8 cellular contexts compared by ENCODE assay signal in genomic region chr16:75648265-75649076, GRCh38. TPM values are rescaled to one million over a fixed set of nuclear protein-coding genes. Genes with fewer than 3 reads are reported as not detected.
DNase-seq lines count a peak whose midpoint lies in the region; ATAC-seq and TF ChIP-seq lines count a peak whose summit lies in the region.

No MANE protein-coding gene starts in this region.

- peaks cover 15 to 26% (median 20%) of the 10 kb centered on the region in 3 experiments; a peak in 6 of 7 replicates for H3K36me3 Mint-ChIP-seq in H9 (ENCODE audit: insufficient read depth in 1 of 3, low read depth in 3 of 3)
- peaks cover 12% of the 10 kb centered on the region for H3K36me3 Mint-ChIP-seq in activated naive CD8-positive, alpha-beta T cell

- H2BK20ac ChIP-seq in H9 (ENCODE audit: low read depth, low read length, poor library complexity, severe bottlenecking) = no peak overlapping the region

- no peak overlapping the region for H2BK5ac ChIP-seq in H9 (ENCODE audit: insufficient read length, low read length)

- H3K23ac ChIP-seq in H9 (ENCODE audit: insufficient read length, low read depth, low read length) = no peak overlapping the region

- peak; percentile 70 for ATAC-seq in SK-N-SH treated with all-trans-retinoic acid at 6 μM for 48 hours
- ATAC-seq in Right ventricle myocardium inferior = peak; percentile 67

- no peaks in the 10 kb centered on the region; a peak in 1 of 5 replicates for H3K9me3 Mint-ChIP-seq in H9
- H3K9me3 Mint-ChIP-seq in activated naive CD8-positive, alpha-beta T cell (ENCODE audit: low read depth) = no peaks in the 10 kb centered on the region

- no peaks in the 10 kb centered on the region for H3K4me1 ChIP-seq in H9 (ENCODE audit: insufficient read depth, low read length)
- H3K4me1 ChIP-seq in ovary (ENCODE audit: insufficient read depth) = peaks cover 12% of the 10 kb centered on the region
- peaks cover 43 to 54% of the 10 kb centered on the region in 2 donors for H3K4me1 ChIP-seq in thyroid gland

- no peak overlapping the region for H2AK5ac ChIP-seq in H9 (ENCODE audit: insufficient read length, low read length)

- no peak overlapping the region for H3T11ph ChIP-seq in H9 (ENCODE audit: low read length)

- H3K27ac ChIP-seq in H9 (ENCODE audit: insufficient read length, low read depth, low read length) = peak overlapping the region; percentile 32
- H3K27ac ChIP-seq in ovary = peak overlapping the region; percentile 89 to 94
- peak overlapping the region; percentile 99 to 100 (median 99) for H3K27ac ChIP-seq in thyroid gland

- peaks cover 4% of the 10 kb centered on the region for H3K23me2 ChIP-seq in H9 (ENCODE audit: insufficient read length, low read depth, low read length, poor library complexity, severe bottlenecking)

- H2BK15ac ChIP-seq in H9 (ENCODE audit: low read depth, low read length) = no peak overlapping the region

- WGBS in H9 (ENCODE audit: extremely low coverage, insufficient read length, low lambda C conversion rate) = no CpG with 5 or more reads among the region's 62 CpGs
- WGBS in ovary, 3 donors = 0% methylated on average over 62 of the region's 62 CpGs
- WGBS in thyroid gland, 2 donors = 0% methylated on average over 43 to 46 of the region's 62 CpGs

- no peaks in the 10 kb centered on the region for H3K79me1 ChIP-seq in H9 (ENCODE audit: insufficient read depth, low read depth, low read length, poor library complexity, severe bottlenecking)

- peak overlapping the region; percentile 99 for H3K4me2 ChIP-seq in H9 (ENCODE audit: insufficient read depth, insufficient read length, low read length)

- H3K4me1 Mint-ChIP-seq in H9 = peaks cover 23 to 28% of the 10 kb centered on the region in 2 experiments
- peaks cover 63% of the 10 kb centered on the region for H3K4me1 Mint-ChIP-seq in activated naive CD8-positive, alpha-beta T cell (ENCODE audit: low read depth)

- no peaks in the 10 kb centered on the region for H4K20me1 ChIP-seq in H9 (ENCODE audit: control insufficient read depth, insufficient read depth, insufficient read length)

- H3K27me3 ChIP-seq in H9 (ENCODE audit: insufficient read depth, low read length) (no peaks in the 10 kb centered on the region), MG63 (no peaks in the 10 kb centered on the region), ovary (no peaks in the 10 kb centered on the region), thyroid gland (no peaks in the 10 kb centered on the region)

- peak overlapping the region; percentile 95 to 98 for H3K4me3 Mint-ChIP-seq in H9
- H3K4me3 Mint-ChIP-seq in activated naive CD8-positive, alpha-beta T cell = peak overlapping the region; percentile 95

- H2AFZ ChIP-seq in H9 (ENCODE audit: low read length) = peak overlapping the region; percentile 60

- H4K91ac ChIP-seq in H9 (ENCODE audit: insufficient read length, low read depth, low read length) = no peak overlapping the region

- no peak overlapping the region for H3K4ac ChIP-seq in H9 (ENCODE audit: low read depth, low read length)

- no peak for TF ChIP-seq EP300 in ovary (IDR thresholded peaks at IDR 0.05)

- no peak overlapping the region for H4K8ac ChIP-seq in H9 (replicated peaks; ENCODE audit: insufficient read length, low read depth, low read length)

- H3K79me2 ChIP-seq in H9 (ENCODE audit: insufficient read depth, low read length) = peaks cover 38% of the 10 kb centered on the region

- peak overlapping the region; percentile 83; the same call in 1 of the 2 replicates for H3K14ac ChIP-seq in H9 (ENCODE audit: insufficient read depth, low read length)

- no peak overlapping the region for H2BK12ac ChIP-seq in H9 (ENCODE audit: insufficient read length, low read depth, low read length)

- no peak overlapping the region for H2BK120ac ChIP-seq in H9 (ENCODE audit: low read depth, low read length, poor library complexity, severe bottlenecking)

- TF ChIP-seq CTCF in H9 (conservative IDR thresholded peaks at IDR 0.05) = no peak
- no peak for TF ChIP-seq CTCF in ovary (IDR thresholded peaks at IDR 0.05)
- no peak for TF ChIP-seq CTCF in thyroid gland (IDR thresholded peaks at IDR 0.05)

- no peak overlapping the region for H3K56ac ChIP-seq in H9 (ENCODE audit: insufficient read length, low read depth, low read length)

- H4K5ac ChIP-seq in H9 (ENCODE audit: insufficient read length, low read depth, low read length) = no peak overlapping the region

- DNase-seq in GF-D8 (lab: John Stamatoyannopoulos, UW) (peak; percentile 21), H9 (peak; percentile 81), MG63 (peak; percentile 54), Right ventricle myocardium inferior (ENCODE audit: missing footprints) (peak; percentile 93), ovary (peak; percentile 79 to 89 (median 84)), thyroid gland (peak; percentile 87 to 88)

- peak overlapping the region; percentile 92 for H3K9ac ChIP-seq in H9 (ENCODE audit: extremely low read depth, insufficient read length, low read length)

- no peaks in the 10 kb centered on the region for H3K27me3 Mint-ChIP-seq in H9 (ENCODE audit: low read depth)
- H3K27me3 Mint-ChIP-seq in activated naive CD8-positive, alpha-beta T cell = no peaks in the 10 kb centered on the region

- H3K36me3 ChIP-seq in MG63 = no peaks in the 10 kb centered on the region; the same call in none of the 2 replicates
- H3K36me3 ChIP-seq in ovary = no peaks in the 10 kb centered on the region
- H3K36me3 ChIP-seq in thyroid gland = no peaks in the 10 kb centered on the region

- H3K4me3 ChIP-seq in MG63 (peak overlapping the region; percentile 87), ovary (peak overlapping the region; percentile 95), thyroid gland (replicated peaks in 1 of 3) (peak overlapping the region; percentile 84 to 100 (median 89))

- TF ChIP-seq POLR2A in ovary (IDR thresholded peaks at IDR 0.05) (no peak), thyroid gland (IDR thresholded peaks at IDR 0.05) (peak in 1 of 2 donors; percentile 81)

- H3K9me3 ChIP-seq in H9 (ENCODE audit: control insufficient read depth, low read depth, low read length) = no peaks in the 10 kb centered on the region
- H3K9me3 ChIP-seq in MG63 = no peaks in the 10 kb centered on the region
- H3K9me3 ChIP-seq in ovary = no peaks in the 10 kb centered on the region
- H3K9me3 ChIP-seq in thyroid gland = no peaks in the 10 kb centered on the region

- H3K18ac ChIP-seq in H9 (ENCODE audit: insufficient read length, low read depth, low read length) = peak overlapping the region; percentile 86

- intact Hi-C loops in Right ventricle myocardium inferior (cut with DNase I) (no loop called here), ovary (cut with DNase I) (loop anchor here in 1 of 4 donors (10.0 kb wide), 1 partner anchor 174 kb away; no protein-coding TSS in a partner anchor), thyroid gland (cut with DNase I) (loop anchor here (5.0 to 10.0 kb wide), 2 partner anchors 116 to 1544 kb away; partner anchors contain the start of gene MON1B)

- H3K27ac Mint-ChIP-seq in H9 = peak overlapping the region; percentile 98 to 99 (median 99)
- H3K27ac Mint-ChIP-seq in activated naive CD8-positive, alpha-beta T cell = peak overlapping the region; percentile 96

TF ChIP-seq in SK-N-SH treated with all-trans-retinoic acid at 6 μM for 48 hours, 23 proteins besides CTCF, POLR2A, EP300 and RAD21 (continues in another document):
- no peak for TF ChIP-seq TOX (CRISPR knock-in tag; IDR thresholded peaks at IDR 0.05; ENCODE audit: borderline replicate concordance)
- TF ChIP-seq PPARA (CRISPR knock-in tag; IDR thresholded peaks at IDR 0.05; ENCODE audit: borderline replicate concordance) = no peak
- TF ChIP-seq PATZ1 (CRISPR knock-in tag; IDR thresholded peaks at IDR 0.05; ENCODE audit: borderline replicate concordance) = no peak

RNA-seq across cellular contexts. Expression of gene TERF2IP, which starts 0.9 kb away (rescaled TPM):
- total RNA-seq in H9 (2021) = 15.6 and 15.9 TPM in 2 replicates
- 6.3 and 11.9 TPM in 2 replicates for total RNA-seq in MG63 (2014; rRNA removed; shearing (Covaris generic); ENCODE audit: low replicate concordance)
- 51.7 TPM for total RNA-seq in Right ventricle myocardium inferior
- total RNA-seq in ovary = 100 to 1,000 TPM in 1 of 7 donors, 10 to 100 TPM in 6; 66.6 to 112 (median 83.7) TPM
- 100 to 1,000 TPM in 1 of 2 donors, 10 to 100 TPM in 1; 77.8 to 122 TPM for polyA plus RNA-seq in ovary
- total RNA-seq in thyroid gland = 100 to 1,000 TPM in 3 of 4 donors, 10 to 100 TPM in 1; 96.4 to 115 (median 106) TPM

RNA-seq across cellular contexts. Expression of gene KARS1, which starts 1.0 kb away (rescaled TPM):
- 181 and 183 TPM in 2 replicates for total RNA-seq in H9 (2021)
- 161 and 178 TPM in 2 replicates for total RNA-seq in MG63 (2014; rRNA removed; shearing (Covaris generic); ENCODE audit: low replicate concordance)
- total RNA-seq in Right ventricle myocardium inferior = 145 TPM
- 100 to 1,000 TPM in 3 of 7 donors, 10 to 100 TPM in 4; 55.6 to 109 (median 92.8) TPM for total RNA-seq in ovary
- polyA plus RNA-seq in ovary = 100 to 1,000 TPM in 1 of 2 donors, 10 to 100 TPM in 1; 85.4 to 189 TPM
- 100 to 1,000 TPM in 2 of 4 donors, 10 to 100 TPM in 2; 82.9 to 105 (median 95.4) TPM for total RNA-seq in thyroid gland

RNA-seq across cellular contexts. Expression of gene ADAT1, which starts 25.4 kb away (rescaled TPM):
- total RNA-seq in H9 (2021) = 42.4 and 54.2 TPM in 2 replicates
- total RNA-seq in MG63 (2014; rRNA removed; shearing (Covaris generic); ENCODE audit: low replicate concordance) = 12.5 and 29.6 TPM in 2 replicates
- 19.5 TPM for total RNA-seq in Right ventricle myocardium inferior
- total RNA-seq in ovary = 10 to 100 TPM; 25.3 to 45.8 (median 27.7) TPM
- polyA plus RNA-seq in ovary = 10 to 100 TPM in 1 of 2 donors, 1 to 10 TPM in 1; 9.5 to 59.8 TPM
- total RNA-seq in thyroid gland = 10 to 100 TPM; 36.8 to 72.3 (median 50.7) TPM

RNA-seq across cellular contexts. Expression of gene CPHXL2, which starts 28.3 kb away (rescaled TPM):
- not detected in 2 replicates for total RNA-seq in H9 (2021)
- total RNA-seq in MG63 (2014; rRNA removed; shearing (Covaris generic); ENCODE audit: low replicate concordance) = not detected in 2 replicates
- total RNA-seq in Right ventricle myocardium inferior = not detected
- not detected for total RNA-seq in ovary
- polyA plus RNA-seq in ovary = not detected
- not detected for total RNA-seq in thyroid gland

RNA-seq across cellular contexts. Expression of gene DUXB, which starts 52.8 kb away (rescaled TPM):
- total RNA-seq in H9 (2021) (not detected in 2 replicates), Right ventricle myocardium inferior (not detected), ovary (not detected), thyroid gland (not detected)
- total RNA-seq in MG63 (2014; rRNA removed; shearing (Covaris generic); ENCODE audit: low replicate concordance) = not detected in 2 replicates
- under 1 TPM in 1 of 2 donors, not detected in 1; 0.07 TPM for polyA plus RNA-seq in ovary

Comparison
In these comparisons a context has a peak if more than half of its experiments do, and no peak if none do; other contexts are left out.
1. Peak in every context shown above with its lines: DNase-seq, ATAC-seq, H3K4me3 ChIP-seq and H3K27ac ChIP-seq.
2. DNase-seq: peak in every context shown above with its lines; median percentile 93 in Right ventricle myocardium inferior; 88 in thyroid gland; 84 in ovary; 81 in H9; 54 in MG63; 21 in GF-D8.
3. H3K27ac ChIP-seq: peak in every context shown above with its lines; median percentile 99 in thyroid gland; 92 in ovary; 32 in H9.